In genomic region chr9:89425024-89425805, GRCh38 we compare ENCODE assay signal across 11 cellular contexts.
DNase-seq lines count a peak whose midpoint lies in the region; ATAC-seq and TF ChIP-seq lines count a peak whose summit lies in the region.
"Had no signal": no experiment of that assay in that cellular context is flagged by ENCODE, and none has a peak within 500 bp of the region (broad histone marks: within the 10 kb centered on the region; RNA-seq: fewer than 3 reads in every experiment).

No MANE protein-coding gene starts in this region.

- ATAC-seq in naive thymus-derived CD8-positive, alpha-beta T cell: no peak
- no peak for ATAC-seq in HG03175 (IDR thresholded peaks at IDR 0.05; ENCODE audit: unreplicated experiment)

- no peaks in the 10 kb centered on the region for H3K9me3 Mint-ChIP-seq in activated naive CD8-positive, alpha-beta T cell (ENCODE audit: low read depth)
- no peaks in the 10 kb centered on the region for H3K9me3 Mint-ChIP-seq in naive thymus-derived CD8-positive, alpha-beta T cell

- no peaks in the 10 kb centered on the region for H3K36me3 ChIP-seq in colonic mucosa

- H3K4me1 ChIP-seq in colonic mucosa: peaks cover 4% of the 10 kb centered on the region

- TF ChIP-seq CTCF in HFF-Myc (IDR thresholded peaks at IDR 0.05; ENCODE audit: low read depth, low read length, missing control alignments) (no peak), colonic mucosa (IDR thresholded peaks at IDR 0.05) (no peak)

- intact Hi-C loops in colonic mucosa (cut with DNase I): loop anchor here (10.0 kb wide), 1 partner anchor 60 kb away; no protein-coding TSS in a partner anchor

- H3K4me3 Mint-ChIP-seq in activated naive CD8-positive, alpha-beta T cell: peak overlapping the region; percentile 83
- peak overlapping the region; percentile 10 to 85 (median 34) for H3K4me3 Mint-ChIP-seq in naive thymus-derived CD8-positive, alpha-beta T cell

- H3K27me3 ChIP-seq in colonic mucosa: no peaks in the 10 kb centered on the region

- no peaks in the 10 kb centered on the region for H3K27me3 Mint-ChIP-seq in activated naive CD8-positive, alpha-beta T cell
- H3K27me3 Mint-ChIP-seq in naive thymus-derived CD8-positive, alpha-beta T cell: no peaks in the 10 kb centered on the region

- H3K9ac ChIP-seq in colonic mucosa (ENCODE audit: low read depth in 2 of 2, low read length in 2 of 2): peak overlapping the region in 1 of 2 donors; percentile 9

- POLR2A ChIA-PET in naive thymus-derived CD8-positive, alpha-beta T cell (lab: Charles Lee): interaction anchor here (0.6 to 3.3 kb wide), 9 partner anchors 11 to 699 kb away, joined by 3 to 14 read pairs (median 4); no protein-coding TSS in a partner anchor

- H3K9me3 ChIP-seq in colonic mucosa: no peaks in the 10 kb centered on the region

- peak overlapping the region; percentile 95 for H3K27ac Mint-ChIP-seq in activated naive CD8-positive, alpha-beta T cell
- H3K27ac Mint-ChIP-seq in naive thymus-derived CD8-positive, alpha-beta T cell: peak overlapping the region; percentile 90 to 98 (median 94)

- H3K4me1 Mint-ChIP-seq in activated naive CD8-positive, alpha-beta T cell (ENCODE audit: low read depth): peaks cover 99% of the 10 kb centered on the region
- peaks cover 61 to 100% (median 98%) of the 10 kb centered on the region in 4 donors for H3K4me1 Mint-ChIP-seq in naive thymus-derived CD8-positive, alpha-beta T cell

- H3K4me3 ChIP-seq in HFF-Myc (replicated peaks; ENCODE audit: low read depth, low read length): no peak overlapping the region
- H3K4me3 ChIP-seq in colonic mucosa: no peak overlapping the region

- DNase-seq in NK-92 treated with Interleukin-12 subunit alpha and Interleukin-12 subunit beta, amount 100 ng/mL, for 24 hours (lab: John Stamatoyannopoulos, UW): peak; percentile 49
- DNase-seq in NK-92 (lab: John Stamatoyannopoulos, UW; ENCODE audit: unreplicated experiment) (no peak), HFF-Myc (ENCODE audit: extremely low read depth, low read depth) (peak; percentile 26), colonic mucosa (no peak), NCI-H187 (lab: John Stamatoyannopoulos, UW) (no peak)
- DNase-seq in naive thymus-derived CD8-positive, alpha-beta T cell: no peak
- DNase-seq: GDM1, left cardiac atrium had no signal

- H3K27ac ChIP-seq in colonic mucosa: no peak overlapping the region
- H3K27ac ChIP-seq: 22Rv1 had no signal

- H3K36me3 Mint-ChIP-seq in activated naive CD8-positive, alpha-beta T cell: peaks cover 22% of the 10 kb centered on the region
- H3K36me3 Mint-ChIP-seq in naive thymus-derived CD8-positive, alpha-beta T cell: peaks cover 0 to 35% (median 0%) of the 10 kb centered on the region in 3 donors

Comparison
In these comparisons a context has a peak if more than half of its experiments do, and no peak if none do; other contexts are left out.
1. DNase-seq: peak in NK-92 treated with Interleukin-12 subunit alpha and Interleukin-12 subunit beta, amount 100 ng/mL, for 24 hours (single experiment) and HFF-Myc (single experiment); none in NK-92 (single experiment), naive thymus-derived CD8-positive, alpha-beta T cell (0 of 10), colonic mucosa (single experiment) and NCI-H187 (0 of 2).